In the genomic region with DNA sequence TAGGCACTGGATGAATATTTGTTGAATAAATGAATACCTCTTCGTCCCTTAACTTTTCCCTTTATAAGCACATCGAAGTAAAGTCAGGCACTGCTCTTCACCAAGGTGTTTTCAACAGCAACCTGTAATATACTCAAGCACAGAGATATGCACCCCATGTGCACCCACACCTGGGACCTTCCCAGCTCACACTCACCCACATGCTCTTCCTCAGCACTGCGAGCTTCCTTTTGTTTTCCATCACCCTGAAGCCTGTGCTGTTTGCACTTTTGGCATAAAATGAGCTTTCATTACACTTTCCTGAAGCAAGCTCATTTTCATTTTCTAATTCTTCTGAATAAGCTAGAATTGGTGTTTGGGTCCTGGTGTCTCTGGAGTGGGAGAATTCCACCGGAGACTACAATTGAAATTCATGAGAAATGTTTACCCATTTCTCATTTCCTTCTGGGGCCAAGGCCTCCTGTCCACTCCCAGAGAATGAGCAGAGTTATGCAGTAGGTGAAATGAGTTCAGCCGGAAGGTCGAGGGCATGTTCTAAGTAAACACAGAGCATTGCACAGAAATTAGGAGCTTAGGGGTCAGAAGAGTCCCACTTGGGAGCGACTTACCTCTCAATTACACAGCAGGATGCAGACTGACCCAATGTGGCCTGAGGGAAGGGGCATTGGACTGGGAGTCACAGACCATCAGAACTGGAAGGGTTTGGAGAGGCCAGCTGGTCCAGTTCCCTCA, we compare ENCODE assay signal across 1 cellular context.
TF ChIP-seq lines count a peak whose summit lies in the region.

No MANE protein-coding gene starts in this region.

TF ChIP-seq in HepG2, 621 proteins besides CTCF, POLR2A, EP300 and RAD21 (continued from another document and continues in another):
- TF ChIP-seq REST (IDR thresholded peaks at IDR 0.05; ENCODE audit: borderline replicate concordance in 1 of 2, low read depth in 1 of 2, low read length in 2 of 2) (peak in 1 of 2 experiments; percentile 55; a peak in 1 of 4 replicates), TCF7 (IDR thresholded peaks at IDR 0.05; ENCODE audit: low read depth) (0 out of 2 replicates have a peak, but pooled peaks have one; percentile 49), ZNF564 (CRISPR knock-in tag; IDR thresholded peaks at IDR 0.05) (no peak), SIX4 (CRISPR knock-in tag; IDR thresholded peaks at IDR 0.05) (no peak), EHMT2 (IDR thresholded peaks at IDR 0.05; ENCODE audit: borderline replicate concordance, low read depth, low read length) (no peak), FOXA1 (IDR thresholded peaks at IDR 0.05) (peak; percentile 36; the same call in 1 of the 2 replicates), FOXA1 (CRISPR knock-in tag; IDR thresholded peaks at IDR 0.05) (peak; percentile 94), SIN3A (IDR thresholded peaks at IDR 0.05; ENCODE audit: borderline replicate concordance, low read depth, low read length) (no peak), CSRNP2 (CRISPR knock-in tag; conservative IDR thresholded peaks at IDR 0.05; ENCODE audit: low read depth) (no peak), SRY (CRISPR knock-in tag; IDR thresholded peaks at IDR 0.05) (no peak), SRSF9 (IDR thresholded peaks at IDR 0.05; ENCODE audit: borderline replicate concordance, insufficient read depth, low read depth, low read length, poor library complexity, severe bottlenecking) (no peak), ZNF362 (CRISPR knock-in tag; IDR thresholded peaks at IDR 0.05; ENCODE audit: borderline replicate concordance) (0 out of 2 replicates have a peak, but pooled peaks have one; percentile 28), CREB1 (IDR thresholded peaks at IDR 0.05) (no peak), CREB1 (CRISPR knock-in tag; IDR thresholded peaks at IDR 0.05) (peak; percentile 69), ZNF124 (CRISPR knock-in tag; IDR thresholded peaks at IDR 0.05) (peak; percentile 94; the same call in 1 of the 2 replicates), ISX (CRISPR knock-in tag; conservative IDR thresholded peaks at IDR 0.05) (no peak), TIGD3 (CRISPR knock-in tag; IDR thresholded peaks at IDR 0.05; ENCODE audit: borderline replicate concordance) (no peak), ELF4 (CRISPR knock-in tag; IDR thresholded peaks at IDR 0.05; ENCODE audit: borderline replicate concordance) (0 out of 2 replicates have a peak, but pooled peaks have one; percentile 34), ZNF3 (CRISPR knock-in tag; IDR thresholded peaks at IDR 0.05) (no peak), ZKSCAN8 (CRISPR knock-in tag; IDR thresholded peaks at IDR 0.05; ENCODE audit: borderline replicate concordance) (peak; percentile 89)
- TF ChIP-seq, protein P1, sequence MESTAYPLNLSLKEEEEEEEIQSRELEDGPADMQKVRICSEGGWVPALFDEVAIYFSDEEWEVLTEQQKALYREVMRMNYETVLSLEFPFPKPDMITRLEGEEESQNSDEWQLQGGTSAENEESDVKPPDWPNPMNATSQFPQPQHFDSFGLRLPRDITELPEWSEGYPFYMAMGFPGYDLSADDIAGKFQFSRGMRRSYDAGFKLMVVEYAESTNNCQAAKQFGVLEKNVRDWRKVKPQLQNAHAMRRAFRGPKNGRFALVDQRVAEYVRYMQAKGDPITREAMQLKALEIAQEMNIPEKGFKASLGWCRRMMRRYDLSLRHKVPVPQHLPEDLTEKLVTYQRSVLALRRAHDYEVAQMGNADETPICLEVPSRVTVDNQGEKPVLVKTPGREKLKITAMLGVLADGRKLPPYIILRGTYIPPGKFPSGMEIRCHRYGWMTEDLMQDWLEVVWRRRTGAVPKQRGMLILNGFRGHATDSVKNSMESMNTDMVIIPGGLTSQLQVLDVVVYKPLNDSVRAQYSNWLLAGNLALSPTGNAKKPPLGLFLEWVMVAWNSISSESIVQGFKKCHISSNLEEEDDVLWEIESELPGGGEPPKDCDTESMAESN (CRISPR knock-in tag; conservative IDR thresholded peaks at IDR 0.05) = peak; percentile 69; the same call in 1 of the 2 replicates
- TF ChIP-seq, protein P2, sequence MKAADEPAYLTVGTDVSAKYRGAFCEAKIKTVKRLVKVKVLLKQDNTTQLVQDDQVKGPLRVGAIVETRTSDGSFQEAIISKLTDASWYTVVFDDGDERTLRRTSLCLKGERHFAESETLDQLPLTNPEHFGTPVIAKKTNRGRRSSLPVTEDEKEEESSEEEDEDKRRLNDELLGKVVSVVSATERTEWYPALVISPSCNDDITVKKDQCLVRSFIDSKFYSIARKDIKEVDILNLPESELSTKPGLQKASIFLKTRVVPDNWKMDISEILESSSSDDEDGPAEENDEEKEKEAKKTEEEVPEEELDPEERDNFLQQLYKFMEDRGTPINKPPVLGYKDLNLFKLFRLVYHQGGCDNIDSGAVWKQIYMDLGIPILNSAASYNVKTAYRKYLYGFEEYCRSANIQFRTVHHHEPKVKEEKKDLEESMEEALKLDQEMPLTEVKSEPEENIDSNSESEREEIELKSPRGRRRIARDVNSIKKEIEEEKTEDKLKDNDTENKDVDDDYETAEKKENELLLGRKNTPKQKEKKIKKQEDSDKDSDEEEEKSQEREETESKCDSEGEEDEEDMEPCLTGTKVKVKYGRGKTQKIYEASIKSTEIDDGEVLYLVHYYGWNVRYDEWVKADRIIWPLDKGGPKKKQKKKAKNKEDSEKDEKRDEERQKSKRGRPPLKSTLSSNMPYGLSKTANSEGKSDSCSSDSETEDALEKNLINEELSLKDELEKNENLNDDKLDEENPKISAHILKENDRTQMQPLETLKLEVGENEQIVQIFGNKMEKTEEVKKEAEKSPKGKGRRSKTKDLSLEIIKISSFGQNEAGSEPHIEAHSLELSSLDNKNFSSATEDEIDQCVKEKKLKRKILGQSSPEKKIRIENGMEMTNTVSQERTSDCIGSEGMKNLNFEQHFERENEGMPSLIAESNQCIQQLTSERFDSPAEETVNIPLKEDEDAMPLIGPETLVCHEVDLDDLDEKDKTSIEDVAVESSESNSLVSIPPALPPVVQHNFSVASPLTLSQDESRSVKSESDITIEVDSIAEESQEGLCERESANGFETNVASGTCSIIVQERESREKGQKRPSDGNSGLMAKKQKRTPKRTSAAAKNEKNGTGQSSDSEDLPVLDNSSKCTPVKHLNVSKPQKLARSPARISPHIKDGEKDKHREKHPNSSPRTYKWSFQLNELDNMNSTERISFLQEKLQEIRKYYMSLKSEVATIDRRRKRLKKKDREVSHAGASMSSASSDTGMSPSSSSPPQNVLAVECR (CRISPR knock-in tag; IDR thresholded peaks at IDR 0.05; ENCODE audit: borderline replicate concordance) = peak; percentile 54; the same call in 1 of the 2 replicates
- TF ChIP-seq, protein P3, sequence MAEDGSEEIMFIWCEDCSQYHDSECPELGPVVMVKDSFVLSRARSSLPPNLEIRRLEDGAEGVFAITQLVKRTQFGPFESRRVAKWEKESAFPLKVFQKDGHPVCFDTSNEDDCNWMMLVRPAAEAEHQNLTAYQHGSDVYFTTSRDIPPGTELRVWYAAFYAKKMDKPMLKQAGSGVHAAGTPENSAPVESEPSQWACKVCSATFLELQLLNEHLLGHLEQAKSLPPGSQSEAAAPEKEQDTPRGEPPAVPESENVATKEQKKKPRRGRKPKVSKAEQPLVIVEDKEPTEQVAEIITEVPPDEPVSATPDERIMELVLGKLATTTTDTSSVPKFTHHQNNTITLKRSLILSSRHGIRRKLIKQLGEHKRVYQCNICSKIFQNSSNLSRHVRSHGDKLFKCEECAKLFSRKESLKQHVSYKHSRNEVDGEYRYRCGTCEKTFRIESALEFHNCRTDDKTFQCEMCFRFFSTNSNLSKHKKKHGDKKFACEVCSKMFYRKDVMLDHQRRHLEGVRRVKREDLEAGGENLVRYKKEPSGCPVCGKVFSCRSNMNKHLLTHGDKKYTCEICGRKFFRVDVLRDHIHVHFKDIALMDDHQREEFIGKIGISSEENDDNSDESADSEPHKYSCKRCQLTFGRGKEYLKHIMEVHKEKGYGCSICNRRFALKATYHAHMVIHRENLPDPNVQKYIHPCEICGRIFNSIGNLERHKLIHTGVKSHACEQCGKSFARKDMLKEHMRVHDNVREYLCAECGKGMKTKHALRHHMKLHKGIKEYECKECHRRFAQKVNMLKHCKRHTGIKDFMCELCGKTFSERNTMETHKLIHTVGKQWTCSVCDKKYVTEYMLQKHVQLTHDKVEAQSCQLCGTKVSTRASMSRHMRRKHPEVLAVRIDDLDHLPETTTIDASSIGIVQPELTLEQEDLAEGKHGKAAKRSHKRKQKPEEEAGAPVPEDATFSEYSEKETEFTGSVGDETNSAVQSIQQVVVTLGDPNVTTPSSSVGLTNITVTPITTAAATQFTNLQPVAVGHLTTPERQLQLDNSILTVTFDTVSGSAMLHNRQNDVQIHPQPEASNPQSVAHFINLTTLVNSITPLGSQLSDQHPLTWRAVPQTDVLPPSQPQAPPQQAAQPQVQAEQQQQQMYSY (CRISPR knock-in tag; IDR thresholded peaks at IDR 0.05) = no peak
- TF ChIP-seq, protein P4, sequence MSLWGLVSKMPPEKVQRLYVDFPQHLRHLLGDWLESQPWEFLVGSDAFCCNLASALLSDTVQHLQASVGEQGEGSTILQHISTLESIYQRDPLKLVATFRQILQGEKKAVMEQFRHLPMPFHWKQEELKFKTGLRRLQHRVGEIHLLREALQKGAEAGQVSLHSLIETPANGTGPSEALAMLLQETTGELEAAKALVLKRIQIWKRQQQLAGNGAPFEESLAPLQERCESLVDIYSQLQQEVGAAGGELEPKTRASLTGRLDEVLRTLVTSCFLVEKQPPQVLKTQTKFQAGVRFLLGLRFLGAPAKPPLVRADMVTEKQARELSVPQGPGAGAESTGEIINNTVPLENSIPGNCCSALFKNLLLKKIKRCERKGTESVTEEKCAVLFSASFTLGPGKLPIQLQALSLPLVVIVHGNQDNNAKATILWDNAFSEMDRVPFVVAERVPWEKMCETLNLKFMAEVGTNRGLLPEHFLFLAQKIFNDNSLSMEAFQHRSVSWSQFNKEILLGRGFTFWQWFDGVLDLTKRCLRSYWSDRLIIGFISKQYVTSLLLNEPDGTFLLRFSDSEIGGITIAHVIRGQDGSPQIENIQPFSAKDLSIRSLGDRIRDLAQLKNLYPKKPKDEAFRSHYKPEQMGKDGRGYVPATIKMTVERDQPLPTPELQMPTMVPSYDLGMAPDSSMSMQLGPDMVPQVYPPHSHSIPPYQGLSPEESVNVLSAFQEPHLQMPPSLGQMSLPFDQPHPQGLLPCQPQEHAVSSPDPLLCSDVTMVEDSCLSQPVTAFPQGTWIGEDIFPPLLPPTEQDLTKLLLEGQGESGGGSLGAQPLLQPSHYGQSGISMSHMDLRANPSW (CRISPR knock-in tag; IDR thresholded peaks at IDR 0.05; ENCODE audit: borderline replicate concordance) = peak; percentile 84
